ENCODE assay signal across 22 cellular contexts in genomic region chr4:55033296-55033695, GRCh38.
DNase-seq lines count a peak whose midpoint lies in the region; ATAC-seq and TF ChIP-seq lines count a peak whose summit lies in the region.
"Had no signal": no experiment of that assay in that cellular context is flagged by ENCODE, and none has a peak within 500 bp of the region (broad histone marks: within the 10 kb centered on the region; RNA-seq: fewer than 3 reads in every experiment).

No MANE protein-coding gene starts in this region.

- no peaks in the 10 kb centered on the region for H3K27me3 ChIP-seq in HAP-1 (ENCODE audit: low read depth)
- H3K27me3 ChIP-seq in PC-9 (ENCODE audit: insufficient read depth, low read depth) = no peaks in the 10 kb centered on the region
- H3K27me3 ChIP-seq in neuronal stem cell (ENCODE audit: control insufficient read depth in 3 of 3, insufficient read depth in 3 of 3, low read depth in 1 of 3, low read length in 3 of 3) = no peaks in the 10 kb centered on the region

- POLR2A ChIA-PET in PC-9 (lab: Charles Lee; ENCODE audit: unreplicated experiment) = interaction anchor here (0.5 to 0.6 kb wide), 2 partner anchors 52 to 193 kb away, joined by 3 to 8 read pairs; no protein-coding TSS in a partner anchor

- no peaks in the 10 kb centered on the region for H4K20me1 ChIP-seq in PC-9 (ENCODE audit: insufficient read depth)

- no peak overlapping the region for H3K9ac ChIP-seq in neuronal stem cell (ENCODE audit: low read depth, low read length, poor library complexity)

- no peaks in the 10 kb centered on the region for H3K79me1 ChIP-seq in neuronal stem cell (ENCODE audit: low read depth, low read length)

- CTCF ChIA-PET in PC-9 (lab: Charles Lee) = no interaction called here

- peak overlapping the region; percentile 6 for H3K18ac ChIP-seq in neuronal stem cell (ENCODE audit: low read length)

- H3K9me3 ChIP-seq in HAP-1 = no peaks in the 10 kb centered on the region
- no peaks in the 10 kb centered on the region for H3K9me3 ChIP-seq in PC-9 (ENCODE audit: insufficient read depth, low read depth)
- H3K9me3 ChIP-seq in neuronal stem cell (replicated peaks in 1 of 2; ENCODE audit: control insufficient read depth in 2 of 2, insufficient read depth in 1 of 2, low read depth in 1 of 2, low read length in 2 of 2) = no peaks in the 10 kb centered on the region

- no peak overlapping the region for H3K4me3 ChIP-seq in HAP-1
- H3K4me3 ChIP-seq in PC-9 = peak overlapping the region; percentile 29; the same call in 1 of the 2 replicates
- H3K4me3 ChIP-seq in epithelial cell of esophagus (ENCODE audit: low read length) = no peak overlapping the region
- H3K4me3 ChIP-seq in neuronal stem cell (ENCODE audit: low read length in 2 of 2) = no peak overlapping the region

- DNase-seq in HAP-1 (ENCODE audit: low spot score in 2 of 2) = peak; percentile 8 to 47
- peak; percentile 34 to 68 for DNase-seq in PC-9
- peak; percentile 63 for DNase-seq in epithelial cell of esophagus (ENCODE audit: low read depth)
- no peak for DNase-seq in neuronal stem cell (ENCODE audit: low spot score)
- no peak for DNase-seq in NCI-H2081 treated with DMSO at 0.1 percent for 48 hours (lab: John Stamatoyannopoulos, UW)
- DNase-seq in effector CD8-positive, alpha-beta T cell (lab: John Stamatoyannopoulos, UW) = no peak
- no peak for DNase-seq in putamen (ENCODE audit: low spot score)
- DNase-seq: activated CD4-positive, alpha-beta T cell treated with anti-CD3 and anti-CD28 coated beads for 1 hour; activated naive CD4-positive, alpha-beta T cell; activated T-cell treated with anti-CD3 and anti-CD28 coated beads, Interleukin-2, amount 50 U/mL, for 1 hour; amniotic stem cell; cerebellar nuclear complex; GDM1; KBM-7; left colon; NCI-H1436 treated with DMSO at 0.1 percent for 48 hours; NCI-H774; SIG-M5; T-cell had no signal

- H2AFZ ChIP-seq in PC-9 (peak overlapping the region; percentile 85), neuronal stem cell (ENCODE audit: low read length) (no peak overlapping the region)

- H3K4me1 ChIP-seq in HAP-1 (0 out of 2 replicates have a peak, but pooled peaks cover 5% of the 10 kb centered on the region), PC-9 (replicated peaks; ENCODE audit: insufficient read depth) (peaks cover 36% of the 10 kb centered on the region), neuronal stem cell (ENCODE audit: control insufficient read depth in 2 of 2, insufficient read depth in 1 of 2, low read depth in 1 of 2, low read length in 2 of 2) (peaks cover 3 to 5% of the 10 kb centered on the region in 2 donors)

- no peak overlapping the region for H2BK5ac ChIP-seq in neuronal stem cell (ENCODE audit: low read length)

- no peak for ATAC-seq in HG03469 (IDR thresholded peaks at IDR 0.05; ENCODE audit: unreplicated experiment)
- ATAC-seq: esophagus mucosa, HCT116, left colon, T-cell had no signal

- no peak overlapping the region for H2BK15ac ChIP-seq in neuronal stem cell (ENCODE audit: low read length)

- intact Hi-C loops in PC-9 (cut with micrococcal nuclease; ENCODE audit: unreplicated experiment) = loop anchor here (1.0 to 2.0 kb wide), 3 partner anchors 20 to 151 kb away; no protein-coding TSS in a partner anchor

- H3K79me2 ChIP-seq in PC-9 (ENCODE audit: low read depth) = no peaks in the 10 kb centered on the region

- no peak overlapping the region for H2AK5ac ChIP-seq in neuronal stem cell (ENCODE audit: low read depth, low read length)

- no peak overlapping the region for H3K14ac ChIP-seq in neuronal stem cell (ENCODE audit: low read length)

- H3F3A ChIP-seq in PC-9 (ENCODE audit: insufficient read depth, low read depth) = peaks cover 16% of the 10 kb centered on the region; the same call in 1 of the 2 replicates

- no peak overlapping the region for H2BK12ac ChIP-seq in neuronal stem cell (ENCODE audit: low read length)

- no peak overlapping the region for H3K23ac ChIP-seq in neuronal stem cell (ENCODE audit: low read depth, low read length, poor library complexity)

- no peak overlapping the region for H3K4ac ChIP-seq in neuronal stem cell (ENCODE audit: low read length)

- H3K9me2 ChIP-seq in PC-9 (ENCODE audit: insufficient read depth) = no peaks in the 10 kb centered on the region

- TF ChIP-seq CTCF in PC-9 (conservative IDR thresholded peaks at IDR 0.05) (no peak), epithelial cell of esophagus (IDR thresholded peaks at IDR 0.05; ENCODE audit: insufficient read depth, low read depth, low read length, missing control alignments) (no peak)

- in situ Hi-C loops in HAP-1 (cut with MboI; ENCODE audit: low sequenced_read_pairs) = no loop called here

- H3K4me2 ChIP-seq in PC-9 = peak overlapping the region; percentile 69
- H3K4me2 ChIP-seq in neuronal stem cell (ENCODE audit: insufficient read depth, low read length, poor library complexity, severe bottlenecking) = no peak overlapping the region

- H3K27ac ChIP-seq in PC-9 (peak overlapping the region; percentile 88), neuronal stem cell (replicated peaks; ENCODE audit: low read length) (no peak overlapping the region)

- no CpG with 5 or more reads among the region's 8 CpGs for WGBS in neuronal stem cell (ENCODE audit: extremely low coverage in 2 of 2, insufficient read length in 2 of 2, insufficient replicate concordance in 1 of 2), 2 donors

- no peak overlapping the region for H2BK120ac ChIP-seq in neuronal stem cell (ENCODE audit: low read depth, low read length)

- no TSS peak for BruUV-seq in PC-9 (replicated peaks; lab: Mats Ljungman, UMichigan)

- H4K8ac ChIP-seq in neuronal stem cell (ENCODE audit: low read depth, low read length) = no peak overlapping the region

- no peaks in the 10 kb centered on the region for H3K36me3 ChIP-seq in HAP-1 (replicated peaks)
- no peaks in the 10 kb centered on the region for H3K36me3 ChIP-seq in PC-9 (ENCODE audit: low read depth)
- H3K36me3 ChIP-seq in neuronal stem cell (replicated peaks in 1 of 2; ENCODE audit: control insufficient read depth in 2 of 2, insufficient read depth in 2 of 2, low read length in 2 of 2) = no peaks in the 10 kb centered on the region

- H4K91ac ChIP-seq in neuronal stem cell (ENCODE audit: low read depth, low read length, poor library complexity) = no peak overlapping the region

Comparison
In these comparisons a context has a peak if more than half of its experiments do, and no peak if none do; other contexts are left out.
1. DNase-seq: peak in HAP-1 (2 of 2), PC-9 (2 of 2) and epithelial cell of esophagus (single experiment); none in neuronal stem cell (single experiment), NCI-H2081 treated with DMSO at 0.1 percent for 48 hours (single experiment), effector CD8-positive, alpha-beta T cell (single experiment) and putamen (single experiment).